In the genomic region with DNA sequence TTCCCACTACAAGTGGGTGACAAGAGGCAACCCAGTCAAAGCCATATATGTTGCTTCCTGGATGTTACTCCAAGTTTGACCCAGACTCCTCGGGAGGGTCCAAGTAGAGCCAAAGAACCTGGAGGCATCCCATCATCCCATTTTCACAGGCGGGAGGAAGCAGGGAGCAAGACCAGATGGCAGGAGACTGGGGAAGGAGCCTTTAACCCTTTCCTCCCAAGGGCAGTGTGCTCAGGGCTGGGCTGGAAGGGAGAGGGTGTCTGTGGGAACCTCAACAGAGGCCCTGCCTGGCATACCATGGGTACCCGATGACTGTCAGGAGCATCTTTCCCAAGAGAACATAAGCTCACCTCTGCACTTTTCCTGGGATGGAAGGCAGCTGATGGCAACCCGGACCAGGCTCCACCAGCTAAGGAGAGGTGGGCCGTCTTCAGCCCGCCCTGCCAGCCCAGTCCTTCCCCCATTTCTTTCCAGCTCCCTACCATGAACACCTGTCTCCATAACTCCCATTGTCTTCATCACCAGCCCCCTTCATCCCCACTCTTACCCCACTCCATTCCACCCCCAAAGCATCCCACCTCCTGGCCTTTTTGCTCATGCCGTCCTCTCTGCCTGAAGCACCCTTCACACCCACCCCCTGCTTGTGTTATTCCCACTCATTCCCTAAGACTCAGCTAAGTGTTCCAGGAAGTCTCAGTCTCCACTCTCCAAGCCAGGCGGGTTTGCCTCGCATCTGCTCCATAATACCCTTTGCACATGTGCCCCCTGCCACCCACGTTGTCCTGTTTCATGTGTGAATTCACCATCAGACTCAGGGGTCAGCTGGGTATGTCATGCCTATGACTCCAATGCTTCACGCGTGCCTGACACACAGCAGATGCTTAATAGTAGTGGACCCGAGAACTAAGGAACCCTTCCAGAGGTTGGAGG, we compare ENCODE assay signal across 1 cellular context.
TF ChIP-seq lines count a peak whose summit lies in the region.

No MANE protein-coding gene starts in this region.

TF ChIP-seq in HepG2, 621 proteins besides CTCF, POLR2A, EP300 and RAD21:
- TF ChIP-seq ZFP36L2 (CRISPR knock-in tag; IDR thresholded peaks at IDR 0.05) = no peak
- TF ChIP-seq, protein P1, sequence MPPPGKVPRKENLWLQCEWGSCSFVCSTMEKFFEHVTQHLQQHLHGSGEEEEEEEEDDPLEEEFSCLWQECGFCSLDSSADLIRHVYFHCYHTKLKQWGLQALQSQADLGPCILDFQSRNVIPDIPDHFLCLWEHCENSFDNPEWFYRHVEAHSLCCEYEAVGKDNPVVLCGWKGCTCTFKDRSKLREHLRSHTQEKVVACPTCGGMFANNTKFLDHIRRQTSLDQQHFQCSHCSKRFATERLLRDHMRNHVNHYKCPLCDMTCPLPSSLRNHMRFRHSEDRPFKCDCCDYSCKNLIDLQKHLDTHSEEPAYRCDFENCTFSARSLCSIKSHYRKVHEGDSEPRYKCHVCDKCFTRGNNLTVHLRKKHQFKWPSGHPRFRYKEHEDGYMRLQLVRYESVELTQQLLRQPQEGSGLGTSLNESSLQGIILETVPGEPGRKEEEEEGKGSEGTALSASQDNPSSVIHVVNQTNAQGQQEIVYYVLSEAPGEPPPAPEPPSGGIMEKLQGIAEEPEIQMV (CRISPR knock-in tag; IDR thresholded peaks at IDR 0.05; ENCODE audit: low read depth) = no peak
- TF ChIP-seq, protein P2, sequence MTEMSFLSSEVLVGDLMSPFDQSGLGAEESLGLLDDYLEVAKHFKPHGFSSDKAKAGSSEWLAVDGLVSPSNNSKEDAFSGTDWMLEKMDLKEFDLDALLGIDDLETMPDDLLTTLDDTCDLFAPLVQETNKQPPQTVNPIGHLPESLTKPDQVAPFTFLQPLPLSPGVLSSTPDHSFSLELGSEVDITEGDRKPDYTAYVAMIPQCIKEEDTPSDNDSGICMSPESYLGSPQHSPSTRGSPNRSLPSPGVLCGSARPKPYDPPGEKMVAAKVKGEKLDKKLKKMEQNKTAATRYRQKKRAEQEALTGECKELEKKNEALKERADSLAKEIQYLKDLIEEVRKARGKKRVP (CRISPR knock-in tag; IDR thresholded peaks at IDR 0.05) = peak in 1 of 2 experiments; percentile 35; a peak in 1 of 4 replicates
- TF ChIP-seq NFRKB (IDR thresholded peaks at IDR 0.05) = no peak
- no peak for TF ChIP-seq RBFOX2 (IDR thresholded peaks at IDR 0.05; ENCODE audit: low read depth, low read length)
- TF ChIP-seq ZNF780A (CRISPR knock-in tag; IDR thresholded peaks at IDR 0.05) = 0 out of 2 replicates have a peak, but pooled peaks have one; percentile 47
- no peak for TF ChIP-seq ZNF124 (CRISPR knock-in tag; IDR thresholded peaks at IDR 0.05)
- 0 out of 2 replicates have a peak, but pooled peaks have one; percentile 33 for TF ChIP-seq HOXA9 (CRISPR knock-in tag; IDR thresholded peaks at IDR 0.05; ENCODE audit: borderline replicate concordance)
- peak; percentile 92 for TF ChIP-seq ZNF652 (CRISPR knock-in tag; IDR thresholded peaks at IDR 0.05; ENCODE audit: borderline replicate concordance, low read depth)
- TF ChIP-seq, protein P3, sequence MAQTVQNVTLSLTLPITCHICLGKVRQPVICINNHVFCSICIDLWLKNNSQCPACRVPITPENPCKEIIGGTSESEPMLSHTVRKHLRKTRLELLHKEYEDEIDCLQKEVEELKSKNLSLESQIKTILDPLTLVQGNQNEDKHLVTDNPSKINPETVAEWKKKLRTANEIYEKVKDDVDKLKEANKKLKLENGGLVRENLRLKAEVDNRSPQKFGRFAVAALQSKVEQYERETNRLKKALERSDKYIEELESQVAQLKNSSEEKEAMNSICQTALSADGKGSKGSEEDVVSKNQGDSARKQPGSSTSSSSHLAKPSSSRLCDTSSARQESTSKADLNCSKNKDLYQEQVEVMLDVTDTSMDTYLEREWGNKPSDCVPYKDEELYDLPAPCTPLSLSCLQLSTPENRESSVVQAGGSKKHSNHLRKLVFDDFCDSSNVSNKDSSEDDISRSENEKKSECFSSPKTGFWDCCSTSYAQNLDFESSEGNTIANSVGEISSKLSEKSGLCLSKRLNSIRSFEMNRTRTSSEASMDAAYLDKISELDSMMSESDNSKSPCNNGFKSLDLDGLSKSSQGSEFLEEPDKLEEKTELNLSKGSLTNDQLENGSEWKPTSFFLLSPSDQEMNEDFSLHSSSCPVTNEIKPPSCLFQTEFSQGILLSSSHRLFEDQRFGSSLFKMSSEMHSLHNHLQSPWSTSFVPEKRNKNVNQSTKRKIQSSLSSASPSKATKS (CRISPR knock-in tag; IDR thresholded peaks at IDR 0.05) = no peak
- TF ChIP-seq, protein P4, sequence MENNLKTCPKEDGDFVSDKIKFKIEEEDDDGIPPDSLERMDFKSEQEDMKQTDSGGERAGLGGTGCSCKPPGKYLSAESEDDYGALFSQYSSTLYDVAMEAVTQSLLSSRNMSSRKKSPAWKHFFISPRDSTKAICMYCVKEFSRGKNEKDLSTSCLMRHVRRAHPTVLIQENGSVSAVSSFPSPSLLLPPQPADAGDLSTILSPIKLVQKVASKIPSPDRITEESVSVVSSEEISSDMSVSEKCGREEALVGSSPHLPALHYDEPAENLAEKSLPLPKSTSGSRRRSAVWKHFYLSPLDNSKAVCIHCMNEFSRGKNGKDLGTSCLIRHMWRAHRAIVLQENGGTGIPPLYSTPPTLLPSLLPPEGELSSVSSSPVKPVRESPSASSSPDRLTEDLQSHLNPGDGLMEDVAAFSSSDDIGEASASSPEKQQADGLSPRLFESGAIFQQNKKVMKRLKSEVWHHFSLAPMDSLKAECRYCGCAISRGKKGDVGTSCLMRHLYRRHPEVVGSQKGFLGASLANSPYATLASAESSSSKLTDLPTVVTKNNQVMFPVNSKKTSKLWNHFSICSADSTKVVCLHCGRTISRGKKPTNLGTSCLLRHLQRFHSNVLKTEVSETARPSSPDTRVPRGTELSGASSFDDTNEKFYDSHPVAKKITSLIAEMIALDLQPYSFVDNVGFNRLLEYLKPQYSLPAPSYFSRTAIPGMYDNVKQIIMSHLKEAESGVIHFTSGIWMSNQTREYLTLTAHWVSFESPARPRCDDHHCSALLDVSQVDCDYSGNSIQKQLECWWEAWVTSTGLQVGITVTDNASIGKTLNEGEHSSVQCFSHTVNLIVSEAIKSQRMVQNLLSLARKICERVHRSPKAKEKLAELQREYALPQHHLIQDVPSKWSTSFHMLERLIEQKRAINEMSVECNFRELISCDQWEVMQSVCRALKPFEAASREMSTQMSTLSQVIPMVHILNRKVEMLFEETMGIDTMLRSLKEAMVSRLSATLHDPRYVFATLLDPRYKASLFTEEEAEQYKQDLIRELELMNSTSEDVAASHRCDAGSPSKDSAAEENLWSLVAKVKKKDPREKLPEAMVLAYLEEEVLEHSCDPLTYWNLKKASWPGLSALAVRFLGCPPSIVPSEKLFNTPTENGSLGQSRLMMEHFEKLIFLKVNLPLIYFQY (CRISPR knock-in tag; IDR thresholded peaks at IDR 0.05; ENCODE audit: borderline replicate concordance) = no peak
- TF ChIP-seq, protein P5, sequence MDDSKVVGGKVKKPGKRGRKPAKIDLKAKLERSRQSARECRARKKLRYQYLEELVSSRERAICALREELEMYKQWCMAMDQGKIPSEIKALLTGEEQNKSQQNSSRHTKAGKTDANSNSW (CRISPR knock-in tag; IDR thresholded peaks at IDR 0.05; ENCODE audit: borderline replicate concordance) = no peak
